Comparison of ENCODE assay signal across 1 cellular context in genomic region chr14:75206190-75206589, GRCh38.
TF ChIP-seq lines count a peak whose summit lies in the region.

No MANE protein-coding gene starts in this region.

TF ChIP-seq in K562, 482 proteins besides CTCF, POLR2A, EP300 and RAD21:
- no peak for TF ChIP-seq HINFP (tag; conservative IDR thresholded peaks at IDR 0.05; ENCODE audit: low read depth)
- TF ChIP-seq ZNF347 (CRISPR knock-in tag; IDR thresholded peaks at IDR 0.05; ENCODE audit: low read depth), result no peak
- TF ChIP-seq POU5F1 (IDR thresholded peaks at IDR 0.05; ENCODE audit: borderline replicate concordance, low read depth, low read length, partially characterized antibody), result no peak
